18 cellular contexts compared by ENCODE assay signal in genomic region chr6:41406821-41407787, GRCh38.
DNase-seq lines count a peak whose midpoint lies in the region; ATAC-seq and TF ChIP-seq lines count a peak whose summit lies in the region.
"Had no signal": no experiment of that assay in that cellular context is flagged by ENCODE, and none has a peak within 500 bp of the region (broad histone marks: within the 10 kb centered on the region; RNA-seq: fewer than 3 reads in every experiment).

No MANE protein-coding gene starts in this region.

- ATAC-seq in heart left ventricle (peak; percentile 65 to 89 (median 78)), left lung (peak; percentile 61), mucosa of descending colon (no peak), GM21723 (IDR thresholded peaks at IDR 0.05; ENCODE audit: unreplicated experiment) (no peak)
- ATAC-seq: activated T-helper 17 cell treated with anti-CD3 and anti-CD28 coated beads, Interleukin-2, amount 50 U/mL, for 72 hours had no signal

- DNase-seq in DMS53 (lab: John Stamatoyannopoulos, UW), result peak; percentile 54
- no peak for DNase-seq in DMS53 treated with DMSO at 0.1 percent for 48 hours (lab: John Stamatoyannopoulos, UW; ENCODE audit: unreplicated experiment)
- peak; percentile 40 to 71 (median 65) for DNase-seq in heart left ventricle
- DNase-seq in left lung, result peak in 1 of 2 donors; percentile 79
- no peak for DNase-seq in type B pancreatic cell (ENCODE audit: extremely low spot score, unreplicated experiment)
- no peak for DNase-seq in germinal center (ENCODE audit: low spot score)
- DNase-seq in mucosa of descending colon, result no peak
- DNase-seq: activated CD4-positive, CD25-positive, alpha-beta regulatory T cell treated with anti-CD3 and anti-CD28 coated beads, Interleukin-2, amount 50 U/mL, for 72 hours; Caco-2; NCI-H1048; ovary; stimulated activated CD4-positive, alpha-beta T cell treated with anti-CD3 and anti-CD28 coated beads, Interleukin-4, amount 100 ng/mL, for 1 hour had no signal

- no peak overlapping the region for H3K27ac Mint-ChIP-seq in type B pancreatic cell
- H3K27ac Mint-ChIP-seq: activated T-helper 17 cell treated with anti-CD3 and anti-CD28 coated beads, Interleukin-2, amount 50 U/mL, for 72 hours; B cell had no signal

- H3K4me1 ChIP-seq in heart left ventricle (peaks cover 0 to 7% (median 0%) of the 10 kb centered on the region in 12 donors), left lung (no peaks in the 10 kb centered on the region), mucosa of descending colon (ENCODE audit: low read depth) (no peaks in the 10 kb centered on the region)
- H3K4me1 ChIP-seq: Caco-2, esophagus muscularis mucosa, SJCRH30 had no signal

- H3K9me3 Mint-ChIP-seq in type B pancreatic cell, result no peaks in the 10 kb centered on the region
- H3K9me3 Mint-ChIP-seq: activated T-helper 17 cell treated with anti-CD3 and anti-CD28 coated beads, Interleukin-2, amount 50 U/mL, for 72 hours had no signal

- TF ChIP-seq CTCF in heart left ventricle (IDR thresholded peaks at IDR 0.05) (no peak), left lung (IDR thresholded peaks at IDR 0.05) (no peak), type B pancreatic cell (conservative IDR thresholded peaks at IDR 0.05) (no peak), mucosa of descending colon (IDR thresholded peaks at IDR 0.05) (no peak)

- no peak overlapping the region for H3K27ac ChIP-seq in heart left ventricle
- no peak overlapping the region for H3K27ac ChIP-seq in left lung
- H3K27ac ChIP-seq: 22Rv1, esophagus muscularis mucosa, ovary, SJCRH30 had no signal

- no peaks in the 10 kb centered on the region for H3K36me3 Mint-ChIP-seq in type B pancreatic cell

- H3K4me3 ChIP-seq in heart left ventricle (no peak overlapping the region), left lung (no peak overlapping the region), mucosa of descending colon (no peak overlapping the region)
- H3K4me3 ChIP-seq: esophagus muscularis mucosa, ovary, SJCRH30 had no signal

- TF ChIP-seq POLR2A in heart left ventricle (IDR thresholded peaks at IDR 0.05), result no peak

- H3K27me3 ChIP-seq in heart left ventricle, result peaks cover 0 to 49% (median 3%) of the 10 kb centered on the region in 9 donors
- H3K27me3 ChIP-seq in left lung, result peaks cover 0 to 76% of the 10 kb centered on the region in 2 donors
- H3K27me3 ChIP-seq: ovary, SJCRH30 had no signal

- H3K4me3 Mint-ChIP-seq in type B pancreatic cell, result peak overlapping the region; percentile 44
- H3K4me3 Mint-ChIP-seq: activated T-helper 17 cell treated with anti-CD3 and anti-CD28 coated beads, Interleukin-2, amount 50 U/mL, for 72 hours; B cell had no signal

- intact Hi-C loops in heart left ventricle (cut with DNase I) (no loop called here), left lung (cut with DNase I) (no loop called here), mucosa of descending colon (cut with DNase I, micrococcal nuclease) (no loop called here)

- peaks cover 24% of the 10 kb centered on the region for H3K4me1 Mint-ChIP-seq in type B pancreatic cell (ENCODE audit: unreplicated experiment)
- H3K4me1 Mint-ChIP-seq: activated T-helper 17 cell treated with anti-CD3 and anti-CD28 coated beads, Interleukin-2, amount 50 U/mL, for 72 hours; B cell had no signal

- WGBS in heart left ventricle, 4 donors, result 44 to 51% (median 47%) methylated on average over 36 to 67 of the region's 67 CpGs

- H3K9me3 ChIP-seq in heart left ventricle (peaks cover 0 to 5% (median 0%) of the 10 kb centered on the region in 12 donors), left lung (no peaks in the 10 kb centered on the region), mucosa of descending colon (no peaks in the 10 kb centered on the region)
- H3K9me3 ChIP-seq: Caco-2, ovary, SJCRH30 had no signal

- no peaks in the 10 kb centered on the region for H3K36me3 ChIP-seq in heart left ventricle
- H3K36me3 ChIP-seq in left lung, result no peaks in the 10 kb centered on the region
- no peaks in the 10 kb centered on the region for H3K36me3 ChIP-seq in mucosa of descending colon (ENCODE audit: low read depth)
- H3K36me3 ChIP-seq: esophagus muscularis mucosa, ovary, SJCRH30 had no signal

- H3K27me3 Mint-ChIP-seq in type B pancreatic cell, result peaks cover 88% of the 10 kb centered on the region

Comparison
In these comparisons a context has a peak if more than half of its experiments do, and no peak if none do; other contexts are left out.
1. DNase-seq: peak in DMS53 (single experiment) and heart left ventricle (5 of 5); none in DMS53 treated with DMSO at 0.1 percent for 48 hours (single experiment), type B pancreatic cell (single experiment), germinal center (single experiment) and mucosa of descending colon (0 of 3).
2. ATAC-seq: peak in heart left ventricle (4 of 4) and left lung (single experiment); none in mucosa of descending colon (single experiment) and GM21723 (single experiment).